ENCODE assay signal across 8 cellular contexts in the genomic region with DNA sequence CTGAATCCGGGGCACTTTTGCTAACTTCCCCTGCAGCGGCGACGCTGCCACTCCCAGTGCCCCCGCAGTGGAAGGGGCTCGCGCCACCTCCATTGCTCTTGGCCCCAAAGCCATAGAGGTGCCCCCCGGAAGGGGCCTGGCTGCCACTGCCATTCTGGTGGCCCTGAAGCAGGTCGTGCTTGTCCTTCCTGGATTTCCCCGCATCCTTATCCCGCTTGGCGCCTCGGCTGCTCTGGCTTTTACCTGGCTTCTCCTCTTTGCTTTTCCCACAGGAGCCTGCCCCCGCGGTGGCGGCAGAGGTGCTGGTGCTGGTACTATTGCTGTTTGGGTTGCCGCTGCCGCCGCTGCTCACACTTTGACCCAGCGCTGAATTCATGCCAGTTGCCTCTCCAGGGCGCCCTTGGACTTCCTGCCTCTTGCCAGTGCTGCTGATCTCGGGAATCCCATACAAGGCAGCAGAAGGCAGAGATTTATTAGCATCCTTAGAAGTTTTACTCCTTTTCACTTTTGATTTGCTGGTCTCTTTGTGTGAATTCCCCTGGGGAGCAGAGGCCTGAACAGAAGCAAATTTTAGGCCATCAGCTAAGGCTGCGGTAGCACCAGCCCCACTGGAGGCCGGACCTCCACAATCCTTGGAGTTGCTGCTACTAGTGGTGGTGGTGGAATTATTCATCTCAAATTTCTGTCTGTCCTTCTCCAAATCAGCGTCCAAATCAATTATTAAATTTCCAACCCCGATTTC. TPM values are rescaled to one million over a fixed set of nuclear protein-coding genes. Genes with fewer than 3 reads are reported as not detected.
DNase-seq lines count a peak whose midpoint lies in the region; ATAC-seq, FAIRE-seq and TF ChIP-seq lines count a peak whose summit lies in the region.

No MANE protein-coding gene starts in this region.

- no peak for FAIRE-seq in GM19239 (lab: Jason Lieb, UNC)

- H3K4me1 Mint-ChIP-seq in Caco-2 (ENCODE audit: low read depth, unreplicated experiment): peaks cover 7% of the 10 kb centered on the region

- CTCF ChIA-PET in Caco-2 (lab: Charles Lee): no interaction called here

- H3K9me3 Mint-ChIP-seq in Caco-2 (ENCODE audit: unreplicated experiment): no peaks in the 10 kb centered on the region

- H3K9ac ChIP-seq in iPS-15b (ENCODE audit: low read depth, low read length): peak overlapping the region; percentile 16
- H3K9ac ChIP-seq in skeletal muscle tissue (ENCODE audit: low read depth in 1 of 3, low read length in 3 of 3): peak overlapping the region; percentile 81 to 94 (median 87)

- no peaks in the 10 kb centered on the region for H3K27me3 ChIP-seq in H7 (ENCODE audit: control insufficient read depth, insufficient read depth, low read length)
- no peaks in the 10 kb centered on the region for H3K27me3 ChIP-seq in iPS-15b (ENCODE audit: control insufficient read depth, insufficient read depth, low read length)
- no peaks in the 10 kb centered on the region for H3K27me3 ChIP-seq in skeletal muscle tissue (ENCODE audit: control insufficient read depth in 3 of 3, insufficient read depth in 3 of 3, low read length in 3 of 3)
- no peaks in the 10 kb centered on the region for H3K27me3 ChIP-seq in Caco-2 (replicated peaks; ENCODE audit: control insufficient read depth, insufficient read depth, low read length)

- ATAC-seq in GM18861 (IDR thresholded peaks at IDR 0.05; ENCODE audit: unreplicated experiment): no peak

- POLR2A ChIA-PET in Caco-2 (lab: Charles Lee): no interaction called here

- no peak overlapping the region for H3K27ac Mint-ChIP-seq in Caco-2 (ENCODE audit: unreplicated experiment)

- no TSS peak for BruUV-seq in Caco-2 (replicated peaks; lab: Mats Ljungman, UMichigan)

- no peaks in the 10 kb centered on the region for H3K27me3 Mint-ChIP-seq in Caco-2 (ENCODE audit: insufficient read depth, unreplicated experiment)

- H3K36me3 Mint-ChIP-seq in Caco-2 (ENCODE audit: insufficient read depth, unreplicated experiment): peaks cover 17% of the 10 kb centered on the region

- H3K4me3 Mint-ChIP-seq in Caco-2 (ENCODE audit: unreplicated experiment): no peak overlapping the region

- H3K36me3 ChIP-seq in H7 (replicated peaks; ENCODE audit: control insufficient read depth, insufficient read depth, low read length): no peaks in the 10 kb centered on the region
- no peaks in the 10 kb centered on the region for H3K36me3 ChIP-seq in iPS-15b (ENCODE audit: control insufficient read depth, insufficient read depth, low read length)
- H3K36me3 ChIP-seq in skeletal muscle tissue (ENCODE audit: control insufficient read depth in 3 of 3, insufficient read depth in 3 of 3, low read length in 3 of 3): no peaks in the 10 kb centered on the region
- H3K36me3 ChIP-seq in Caco-2 (ENCODE audit: control insufficient read depth, insufficient read depth, low read length): no peaks in the 10 kb centered on the region; the same call in 1 of the 2 replicates

- intact Hi-C loops in Caco-2 (cut with micrococcal nuclease; ENCODE audit: unreplicated experiment): no loop called here

- H3K9me3 ChIP-seq in iPS-15b (ENCODE audit: control insufficient read depth, insufficient read depth, low read length) (no peaks in the 10 kb centered on the region), skeletal muscle tissue (ENCODE audit: control insufficient read depth in 3 of 3, low read length in 3 of 3) (no peaks in the 10 kb centered on the region), Caco-2 (no peaks in the 10 kb centered on the region)

- H3K27ac ChIP-seq in skeletal muscle tissue (ENCODE audit: low read depth, low read length): peak overlapping the region; percentile 95

- no peak for TF ChIP-seq CTCF in Caco-2 (IDR thresholded peaks at IDR 0.05; ENCODE audit: insufficient read depth in 1 of 2, low read depth in 1 of 2, low read length in 1 of 2, severe bottlenecking in 1 of 2, unreplicated experiment in 1 of 2)

- H3K4me3 ChIP-seq in H7 (ENCODE audit: insufficient read depth, low read depth, low read length) (peak overlapping the region; percentile 77), iPS-15b (ENCODE audit: low read depth, low read length) (peak overlapping the region; percentile 77), skeletal muscle tissue (ENCODE audit: low read length in 3 of 3) (peak overlapping the region; percentile 80 to 87 (median 81)), Caco-2 (ENCODE audit: low read depth, low read length) (no peak overlapping the region)

- peaks cover 33% of the 10 kb centered on the region for H3K4me1 ChIP-seq in iPS-15b (ENCODE audit: control insufficient read depth, insufficient read depth, low read length)
- peaks cover 23 to 51% (median 42%) of the 10 kb centered on the region in 3 donors for H3K4me1 ChIP-seq in skeletal muscle tissue (ENCODE audit: control insufficient read depth in 3 of 3, insufficient read depth in 3 of 3, low read length in 3 of 3)
- H3K4me1 ChIP-seq in Caco-2: peaks cover 58% of the 10 kb centered on the region

- peak; percentile 38 for DNase-seq in H7
- DNase-seq in amniotic epithelial cell (ENCODE audit: low read depth): peak; percentile 58
- no peak for DNase-seq in GM19239 (ENCODE audit: insufficient read length, low spot score)
- DNase-seq in Caco-2: no peak
- no peak for DNase-seq in mesenteric fat pad (ENCODE audit: low spot score)

RNA-seq across cellular contexts. Expression of gene ZNF608, which starts 2.1 kb away (rescaled TPM):
- 58.7 and 61.6 TPM in 2 replicates for total RNA-seq in H7 (2014; rRNA removed; shearing (Covaris generic))
- total RNA-seq in skeletal muscle tissue: 31.3 TPM
- 17.5 and 24.0 TPM in 2 replicates for total RNA-seq in Caco-2 (2022)
- 15.3 TPM for total RNA-seq in mesenteric fat pad

Comparison
In these comparisons a context has a peak if more than half of its experiments do, and no peak if none do; other contexts are left out.
1. DNase-seq: peak in H7 (single experiment) and amniotic epithelial cell (single experiment); none in GM19239 (single experiment), Caco-2 (0 of 2) and mesenteric fat pad (single experiment).